1 cellular context compared by ENCODE assay signal in the genomic region with DNA sequence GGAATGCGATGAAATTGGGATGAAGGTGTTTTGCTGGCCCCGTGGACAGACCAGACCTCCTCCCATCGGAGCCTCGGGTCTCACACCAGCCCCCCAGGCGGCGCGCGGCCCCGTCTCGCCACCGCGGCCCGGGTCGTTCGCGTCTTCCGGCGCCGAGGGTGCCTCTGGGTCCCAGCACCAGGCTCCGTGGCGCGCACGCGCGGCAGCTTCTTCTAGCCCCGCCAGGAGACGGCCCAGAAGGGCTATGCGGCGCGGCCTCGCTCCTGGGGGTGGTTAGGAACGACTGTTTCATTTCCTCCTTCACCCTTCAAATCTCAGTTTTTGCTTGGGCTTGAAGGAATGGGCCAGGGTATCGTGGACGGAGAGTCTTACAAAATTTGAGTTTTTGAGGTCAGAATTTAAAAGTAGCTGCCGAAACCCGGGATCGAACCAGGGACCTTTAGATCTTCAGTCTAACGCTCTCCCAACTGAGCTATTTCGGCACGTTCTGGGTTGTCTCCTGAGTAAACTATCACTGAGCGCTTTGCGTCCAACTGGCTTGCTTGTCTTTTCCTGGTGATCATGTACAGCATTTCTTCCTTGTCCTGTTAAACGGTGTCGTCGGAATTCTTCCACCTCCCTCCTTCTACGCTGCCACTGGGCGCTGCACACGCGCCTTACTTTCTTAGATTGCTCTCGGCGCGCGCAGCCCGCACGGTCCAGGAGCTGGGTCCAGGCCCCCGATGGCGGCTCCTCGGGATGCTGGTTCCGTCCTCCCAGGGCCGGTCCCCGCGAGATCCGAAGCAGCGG.
TF ChIP-seq lines count a peak whose summit lies in the region.

No MANE protein-coding gene starts in this region.

TF ChIP-seq in HepG2, 621 proteins besides CTCF, POLR2A, EP300 and RAD21 (continued from another document and continues in another):
- no peak for TF ChIP-seq ZNF513 (CRISPR knock-in tag; conservative IDR thresholded peaks at IDR 0.05)
- 0 out of 2 replicates have a peak, but pooled peaks have one; percentile 40 for TF ChIP-seq ZBTB37 (CRISPR knock-in tag; IDR thresholded peaks at IDR 0.05)
- no peak for TF ChIP-seq ZNF343 (CRISPR knock-in tag; IDR thresholded peaks at IDR 0.05)
- TF ChIP-seq ZNF75D (CRISPR knock-in tag; IDR thresholded peaks at IDR 0.05; ENCODE audit: borderline replicate concordance): no peak
- peak; percentile 78; the same call in 1 of the 2 replicates for TF ChIP-seq ZFP90 (CRISPR knock-in tag; IDR thresholded peaks at IDR 0.05; ENCODE audit: borderline replicate concordance)
- TF ChIP-seq, protein P1, sequence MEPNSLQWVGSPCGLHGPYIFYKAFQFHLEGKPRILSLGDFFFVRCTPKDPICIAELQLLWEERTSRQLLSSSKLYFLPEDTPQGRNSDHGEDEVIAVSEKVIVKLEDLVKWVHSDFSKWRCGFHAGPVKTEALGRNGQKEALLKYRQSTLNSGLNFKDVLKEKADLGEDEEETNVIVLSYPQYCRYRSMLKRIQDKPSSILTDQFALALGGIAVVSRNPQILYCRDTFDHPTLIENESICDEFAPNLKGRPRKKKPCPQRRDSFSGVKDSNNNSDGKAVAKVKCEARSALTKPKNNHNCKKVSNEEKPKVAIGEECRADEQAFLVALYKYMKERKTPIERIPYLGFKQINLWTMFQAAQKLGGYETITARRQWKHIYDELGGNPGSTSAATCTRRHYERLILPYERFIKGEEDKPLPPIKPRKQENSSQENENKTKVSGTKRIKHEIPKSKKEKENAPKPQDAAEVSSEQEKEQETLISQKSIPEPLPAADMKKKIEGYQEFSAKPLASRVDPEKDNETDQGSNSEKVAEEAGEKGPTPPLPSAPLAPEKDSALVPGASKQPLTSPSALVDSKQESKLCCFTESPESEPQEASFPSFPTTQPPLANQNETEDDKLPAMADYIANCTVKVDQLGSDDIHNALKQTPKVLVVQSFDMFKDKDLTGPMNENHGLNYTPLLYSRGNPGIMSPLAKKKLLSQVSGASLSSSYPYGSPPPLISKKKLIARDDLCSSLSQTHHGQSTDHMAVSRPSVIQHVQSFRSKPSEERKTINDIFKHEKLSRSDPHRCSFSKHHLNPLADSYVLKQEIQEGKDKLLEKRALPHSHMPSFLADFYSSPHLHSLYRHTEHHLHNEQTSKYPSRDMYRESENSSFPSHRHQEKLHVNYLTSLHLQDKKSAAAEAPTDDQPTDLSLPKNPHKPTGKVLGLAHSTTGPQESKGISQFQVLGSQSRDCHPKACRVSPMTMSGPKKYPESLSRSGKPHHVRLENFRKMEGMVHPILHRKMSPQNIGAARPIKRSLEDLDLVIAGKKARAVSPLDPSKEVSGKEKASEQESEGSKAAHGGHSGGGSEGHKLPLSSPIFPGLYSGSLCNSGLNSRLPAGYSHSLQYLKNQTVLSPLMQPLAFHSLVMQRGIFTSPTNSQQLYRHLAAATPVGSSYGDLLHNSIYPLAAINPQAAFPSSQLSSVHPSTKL (CRISPR knock-in tag; IDR thresholded peaks at IDR 0.05): peak; percentile 66; the same call in 1 of the 2 replicates
- TF ChIP-seq, protein P2, sequence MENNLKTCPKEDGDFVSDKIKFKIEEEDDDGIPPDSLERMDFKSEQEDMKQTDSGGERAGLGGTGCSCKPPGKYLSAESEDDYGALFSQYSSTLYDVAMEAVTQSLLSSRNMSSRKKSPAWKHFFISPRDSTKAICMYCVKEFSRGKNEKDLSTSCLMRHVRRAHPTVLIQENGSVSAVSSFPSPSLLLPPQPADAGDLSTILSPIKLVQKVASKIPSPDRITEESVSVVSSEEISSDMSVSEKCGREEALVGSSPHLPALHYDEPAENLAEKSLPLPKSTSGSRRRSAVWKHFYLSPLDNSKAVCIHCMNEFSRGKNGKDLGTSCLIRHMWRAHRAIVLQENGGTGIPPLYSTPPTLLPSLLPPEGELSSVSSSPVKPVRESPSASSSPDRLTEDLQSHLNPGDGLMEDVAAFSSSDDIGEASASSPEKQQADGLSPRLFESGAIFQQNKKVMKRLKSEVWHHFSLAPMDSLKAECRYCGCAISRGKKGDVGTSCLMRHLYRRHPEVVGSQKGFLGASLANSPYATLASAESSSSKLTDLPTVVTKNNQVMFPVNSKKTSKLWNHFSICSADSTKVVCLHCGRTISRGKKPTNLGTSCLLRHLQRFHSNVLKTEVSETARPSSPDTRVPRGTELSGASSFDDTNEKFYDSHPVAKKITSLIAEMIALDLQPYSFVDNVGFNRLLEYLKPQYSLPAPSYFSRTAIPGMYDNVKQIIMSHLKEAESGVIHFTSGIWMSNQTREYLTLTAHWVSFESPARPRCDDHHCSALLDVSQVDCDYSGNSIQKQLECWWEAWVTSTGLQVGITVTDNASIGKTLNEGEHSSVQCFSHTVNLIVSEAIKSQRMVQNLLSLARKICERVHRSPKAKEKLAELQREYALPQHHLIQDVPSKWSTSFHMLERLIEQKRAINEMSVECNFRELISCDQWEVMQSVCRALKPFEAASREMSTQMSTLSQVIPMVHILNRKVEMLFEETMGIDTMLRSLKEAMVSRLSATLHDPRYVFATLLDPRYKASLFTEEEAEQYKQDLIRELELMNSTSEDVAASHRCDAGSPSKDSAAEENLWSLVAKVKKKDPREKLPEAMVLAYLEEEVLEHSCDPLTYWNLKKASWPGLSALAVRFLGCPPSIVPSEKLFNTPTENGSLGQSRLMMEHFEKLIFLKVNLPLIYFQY (CRISPR knock-in tag; IDR thresholded peaks at IDR 0.05; ENCODE audit: borderline replicate concordance): peak; percentile 28
- TF ChIP-seq ZNF772 (CRISPR knock-in tag; IDR thresholded peaks at IDR 0.05): no peak; the same call in 1 of the 2 replicates
- TF ChIP-seq JUND (CRISPR knock-in tag; IDR thresholded peaks at IDR 0.05): no peak
- no peak for TF ChIP-seq ZNF367 (CRISPR knock-in tag; IDR thresholded peaks at IDR 0.05; ENCODE audit: borderline replicate concordance)
- TF ChIP-seq ZNF615 (CRISPR knock-in tag; IDR thresholded peaks at IDR 0.05; ENCODE audit: borderline replicate concordance): peak; percentile 66; the same call in 1 of the 2 replicates
- no peak for TF ChIP-seq ZNF577 (CRISPR knock-in tag; IDR thresholded peaks at IDR 0.05; ENCODE audit: borderline replicate concordance, low read depth)
- TF ChIP-seq ZNF333 (CRISPR knock-in tag; IDR thresholded peaks at IDR 0.05; ENCODE audit: borderline replicate concordance): no peak
- TF ChIP-seq CSRNP1 (CRISPR knock-in tag; IDR thresholded peaks at IDR 0.05): peak; percentile 39; the same call in 1 of the 2 replicates
- TF ChIP-seq ZNF282 (IDR thresholded peaks at IDR 0.05; ENCODE audit: partially characterized antibody): no peak
- TF ChIP-seq MIXL1 (CRISPR knock-in tag; IDR thresholded peaks at IDR 0.05): no peak
- peak; percentile 98 for TF ChIP-seq ZNF24 (IDR thresholded peaks at IDR 0.05)
- no peak for TF ChIP-seq GMEB2 (CRISPR knock-in tag; IDR thresholded peaks at IDR 0.05; ENCODE audit: low read depth)
- TF ChIP-seq FLYWCH1 (CRISPR knock-in tag; IDR thresholded peaks at IDR 0.05): no peak
- no peak for TF ChIP-seq SAFB2 (CRISPR knock-in tag; IDR thresholded peaks at IDR 0.05; ENCODE audit: borderline replicate concordance, low read depth)
- peak; percentile 74; the same call in 1 of the 2 replicates for TF ChIP-seq TOPORS (CRISPR knock-in tag; IDR thresholded peaks at IDR 0.05)
- TF ChIP-seq KLF13 (CRISPR knock-in tag; IDR thresholded peaks at IDR 0.05): no peak
- TF ChIP-seq ZNF652 (CRISPR knock-in tag; IDR thresholded peaks at IDR 0.05; ENCODE audit: borderline replicate concordance, low read depth): no peak
- 0 out of 2 replicates have a peak, but pooled peaks have one; percentile 59 for TF ChIP-seq ZNF761 (CRISPR knock-in tag; conservative IDR thresholded peaks at IDR 0.05)
- no peak for TF ChIP-seq HMGA1 (CRISPR knock-in tag; conservative IDR thresholded peaks at IDR 0.05)
- TF ChIP-seq HNRNPK (IDR thresholded peaks at IDR 0.05; ENCODE audit: low read depth, low read length, poor library complexity, severe bottlenecking): no peak
- TF ChIP-seq SALL2 (CRISPR knock-in tag; IDR thresholded peaks at IDR 0.05): no peak; the same call in 1 of the 2 replicates
- TF ChIP-seq HOMEZ (CRISPR knock-in tag; IDR thresholded peaks at IDR 0.05; ENCODE audit: low read depth): no peak
- TF ChIP-seq ZNF263 (CRISPR knock-in tag; IDR thresholded peaks at IDR 0.05): no peak
- TF ChIP-seq, protein P3, sequence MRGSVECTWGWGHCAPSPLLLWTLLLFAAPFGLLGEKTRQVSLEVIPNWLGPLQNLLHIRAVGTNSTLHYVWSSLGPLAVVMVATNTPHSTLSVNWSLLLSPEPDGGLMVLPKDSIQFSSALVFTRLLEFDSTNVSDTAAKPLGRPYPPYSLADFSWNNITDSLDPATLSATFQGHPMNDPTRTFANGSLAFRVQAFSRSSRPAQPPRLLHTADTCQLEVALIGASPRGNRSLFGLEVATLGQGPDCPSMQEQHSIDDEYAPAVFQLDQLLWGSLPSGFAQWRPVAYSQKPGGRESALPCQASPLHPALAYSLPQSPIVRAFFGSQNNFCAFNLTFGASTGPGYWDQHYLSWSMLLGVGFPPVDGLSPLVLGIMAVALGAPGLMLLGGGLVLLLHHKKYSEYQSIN (CRISPR knock-in tag; IDR thresholded peaks at IDR 0.05; ENCODE audit: borderline replicate concordance): no peak
- no peak for TF ChIP-seq RXRA (CRISPR knock-in tag; IDR thresholded peaks at IDR 0.05)
- TF ChIP-seq, protein P4, sequence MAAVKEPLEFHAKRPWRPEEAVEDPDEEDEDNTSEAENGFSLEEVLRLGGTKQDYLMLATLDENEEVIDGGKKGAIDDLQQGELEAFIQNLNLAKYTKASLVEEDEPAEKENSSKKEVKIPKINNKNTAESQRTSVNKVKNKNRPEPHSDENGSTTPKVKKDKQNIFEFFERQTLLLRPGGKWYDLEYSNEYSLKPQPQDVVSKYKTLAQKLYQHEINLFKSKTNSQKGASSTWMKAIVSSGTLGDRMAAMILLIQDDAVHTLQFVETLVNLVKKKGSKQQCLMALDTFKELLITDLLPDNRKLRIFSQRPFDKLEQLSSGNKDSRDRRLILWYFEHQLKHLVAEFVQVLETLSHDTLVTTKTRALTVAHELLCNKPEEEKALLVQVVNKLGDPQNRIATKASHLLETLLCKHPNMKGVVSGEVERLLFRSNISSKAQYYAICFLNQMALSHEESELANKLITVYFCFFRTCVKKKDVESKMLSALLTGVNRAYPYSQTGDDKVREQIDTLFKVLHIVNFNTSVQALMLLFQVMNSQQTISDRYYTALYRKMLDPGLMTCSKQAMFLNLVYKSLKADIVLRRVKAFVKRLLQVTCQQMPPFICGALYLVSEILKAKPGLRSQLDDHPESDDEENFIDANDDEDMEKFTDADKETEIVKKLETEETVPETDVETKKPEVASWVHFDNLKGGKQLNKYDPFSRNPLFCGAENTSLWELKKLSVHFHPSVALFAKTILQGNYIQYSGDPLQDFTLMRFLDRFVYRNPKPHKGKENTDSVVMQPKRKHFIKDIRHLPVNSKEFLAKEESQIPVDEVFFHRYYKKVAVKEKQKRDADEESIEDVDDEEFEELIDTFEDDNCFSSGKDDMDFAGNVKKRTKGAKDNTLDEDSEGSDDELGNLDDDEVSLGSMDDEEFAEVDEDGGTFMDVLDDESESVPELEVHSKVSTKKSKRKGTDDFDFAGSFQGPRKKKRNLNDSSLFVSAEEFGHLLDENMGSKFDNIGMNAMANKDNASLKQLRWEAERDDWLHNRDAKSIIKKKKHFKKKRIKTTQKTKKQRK (IDR thresholded peaks at IDR 0.05; ENCODE audit: low read length): no peak
- peak; percentile 41; the same call in 1 of the 2 replicates for TF ChIP-seq POLR2AphosphoS5 (IDR thresholded peaks at IDR 0.05; ENCODE audit: low read depth, low read length)
